ENCODE assay signal across 25 cellular contexts in genomic region chr3:141257971-141258370, GRCh38. TPM values are rescaled to one million over a fixed set of nuclear protein-coding genes. Genes with fewer than 3 reads are reported as not detected.
DNase-seq lines count a peak whose midpoint lies in the region; ATAC-seq, FAIRE-seq and TF ChIP-seq lines count a peak whose summit lies in the region.
"Had no signal": no experiment of that assay in that cellular context is flagged by ENCODE, and none has a peak within 500 bp of the region (broad histone marks: within the 10 kb centered on the region; RNA-seq: fewer than 3 reads in every experiment).

No MANE protein-coding gene starts in this region.

- BruUV-seq in IMR-90 (replicated peaks; lab: Mats Ljungman, UMichigan) (no TSS peak), K562 (replicated peaks; lab: Mats Ljungman, UMichigan) (no TSS peak)

- TF ChIP-seq RAD21 in IMR-90 (IDR thresholded peaks at IDR 0.05; ENCODE audit: low read length) (no peak), K562 (CRISPR knock-in tag; conservative IDR thresholded peaks at IDR 0.05 in 1 of 2, IDR thresholded peaks at IDR 0.05 in 1 of 2) (no peak)

- no peaks in the 10 kb centered on the region for H4K20me1 ChIP-seq in IMR-90 (ENCODE audit: insufficient read depth, low read length)
- no peaks in the 10 kb centered on the region for H4K20me1 ChIP-seq in K562 (replicated peaks; ENCODE audit: control insufficient read depth, insufficient read depth, low read length)
- no peaks in the 10 kb centered on the region for H4K20me1 ChIP-seq in osteoblast (ENCODE audit: insufficient read depth, low read length)

- H3K4ac ChIP-seq in IMR-90 (ENCODE audit: low read depth, low read length): no peak overlapping the region

- no peak overlapping the region for H2AK9ac ChIP-seq in IMR-90 (replicated peaks; ENCODE audit: low read depth, low read length, poor library complexity)

- peaks cover 3% of the 10 kb centered on the region; the same call in 1 of the 2 replicates for H3K9me1 ChIP-seq in IMR-90 (ENCODE audit: insufficient read depth, low read length)
- H3K9me1 ChIP-seq in K562 (ENCODE audit: control insufficient read depth, insufficient read depth, low read length): no peaks in the 10 kb centered on the region

- TF ChIP-seq CTCF in IMR-90 (conservative IDR thresholded peaks at IDR 0.05; ENCODE audit: low read depth, low read length): no peak
- TF ChIP-seq CTCF in K562 (IDR thresholded peaks at IDR 0.05 in 2 of 3, conservative IDR thresholded peaks at IDR 0.05 in 1 of 3; ENCODE audit: insufficient read depth in 2 of 3, low read depth in 1 of 3, low read length in 3 of 3): no peak
- no peak for TF ChIP-seq CTCF in osteoblast (IDR thresholded peaks at IDR 0.05; ENCODE audit: extremely low read depth, low read depth, low read length)

- no peak for FAIRE-seq in K562 (lab: Jason Lieb, UNC)
- FAIRE-seq: bronchial epithelial cell, colon, GM19239, islet of Langerhans had no signal

- dilution Hi-C loops in IMR-90 (cut with HindIII; ENCODE audit: low sequenced_read_pairs, unreplicated experiment): no loop called here

- H3K23ac ChIP-seq in IMR-90 (ENCODE audit: low read depth, low read length): no peak overlapping the region

- H3K4me3 ChIP-seq in IMR-90 (ENCODE audit: insufficient read depth, low read depth, low read length) (no peak overlapping the region), K562 (no peak overlapping the region), osteoblast (ENCODE audit: insufficient read depth, low read length) (no peak overlapping the region)
- H3K4me3 ChIP-seq: left ventricle myocardium inferior, SJCRH30, uterus had no signal

- no peak for TF ChIP-seq EP300 in K562 (IDR thresholded peaks at IDR 0.05; ENCODE audit: low read length)

- H3K36me3 Mint-ChIP-seq in activated naive CD4-positive, alpha-beta T cell treated with anti-CD3 and anti-CD28 coated beads, Interleukin-2, amount 50 U/mL, for 72 hours: peaks cover 0 to 6% of the 10 kb centered on the region in 2 donors

- CTCF ChIA-PET in IMR-90 (lab: Yijun Ruan, JAX) (no interaction called here), K562 (lab: Yijun Ruan, JAX; ENCODE audit: low intra/inter-chr PET ratio) (no interaction called here)

- H3K79me2 ChIP-seq in K562 (ENCODE audit: control insufficient read depth, insufficient read depth, low read length) (no peaks in the 10 kb centered on the region), osteoblast (ENCODE audit: insufficient read depth, low read length) (no peaks in the 10 kb centered on the region)

- H3K9me3 ChIP-seq in IMR-90 (ENCODE audit: control insufficient read depth, insufficient read depth, low read length): no peaks in the 10 kb centered on the region
- H3K9me3 ChIP-seq in K562 (replicated peaks; ENCODE audit: control insufficient read depth, insufficient read depth, low read depth, low read length): no peaks in the 10 kb centered on the region
- no peaks in the 10 kb centered on the region for H3K9me3 ChIP-seq in osteoblast (ENCODE audit: low read depth, low read length)
- H3K9me3 ChIP-seq: left ventricle myocardium inferior, SJCRH30, uterus had no signal

- peaks cover 5% of the 10 kb centered on the region for H3K4me1 ChIP-seq in IMR-90 (ENCODE audit: control insufficient read depth, insufficient read depth, low read length)
- no peaks in the 10 kb centered on the region for H3K4me1 ChIP-seq in K562 (replicated peaks in 1 of 2; ENCODE audit: control insufficient read depth in 2 of 2, insufficient read depth in 2 of 2, low read length in 2 of 2)
- peaks cover 13% of the 10 kb centered on the region for H3K4me1 ChIP-seq in osteoblast (ENCODE audit: insufficient read depth, low read length)
- H3K4me1 ChIP-seq: uterus had no signal

- peak in 1 of 2 donors; percentile 66 for ATAC-seq in activated naive CD4-positive, alpha-beta T cell treated with anti-CD3 and anti-CD28 coated beads, Interleukin-2, amount 50 U/mL, for 72 hours
- ATAC-seq in IMR-90 (ENCODE audit: low read depth): no peak
- ATAC-seq in K562: no peak
- peak; percentile 42 for ATAC-seq in stimulated activated naive CD8-positive, alpha-beta T cell treated with anti-CD3 and anti-CD28 coated beads, Interleukin-15, Interleukin-2, amounts not matched to agents 100 U/mL and 50 U/mL, for 24 hours
- ATAC-seq in GM19467 (IDR thresholded peaks at IDR 0.05; ENCODE audit: unreplicated experiment): no peak
- ATAC-seq: activated CD4-positive, CD25-positive, alpha-beta regulatory T cell treated with anti-CD3 and anti-CD28 coated beads, Interleukin-2, amount 50 U/mL, for 24 hours had no signal

- H3K36me3 ChIP-seq in IMR-90 (ENCODE audit: control insufficient read depth, insufficient read depth, low read length) (no peaks in the 10 kb centered on the region), K562 (ENCODE audit: control insufficient read depth, insufficient read depth, low read length) (no peaks in the 10 kb centered on the region), osteoblast (ENCODE audit: insufficient read depth, low read length) (no peaks in the 10 kb centered on the region)
- H3K36me3 ChIP-seq: SJCRH30, uterus had no signal

- no peak overlapping the region for H2AK5ac ChIP-seq in IMR-90 (ENCODE audit: low read depth, low read length)

- no peak overlapping the region for H4K8ac ChIP-seq in IMR-90 (ENCODE audit: low read depth in 2 of 2, low read length in 2 of 2)

- H3K79me1 ChIP-seq in IMR-90 (ENCODE audit: low read depth in 1 of 2, low read length in 2 of 2): no peaks in the 10 kb centered on the region

- no peak for TF ChIP-seq POLR2A in IMR-90 (IDR thresholded peaks at IDR 0.05; ENCODE audit: low read depth, low read length)
- no peak for TF ChIP-seq POLR2A in K562 (conservative IDR thresholded peaks at IDR 0.05)

- H2AFZ ChIP-seq in IMR-90 (replicated peaks; ENCODE audit: low read length, poor library complexity): peak overlapping the region; percentile 26
- H2AFZ ChIP-seq in K562 (ENCODE audit: low read depth, low read length): 0 out of 2 replicates have a peak overlapping the region, but pooled peaks have one; percentile 24
- H2AFZ ChIP-seq in osteoblast (ENCODE audit: low read length): no peak overlapping the region

- no peak for DNase-seq in activated naive CD4-positive, alpha-beta T cell treated with anti-CD3 and anti-CD28 coated beads, Interleukin-2, amount 50 U/mL, for 72 hours (ENCODE audit: low spot score in 2 of 2)
- DNase-seq in activated naive CD4-positive, alpha-beta T cell (lab: John Stamatoyannopoulos, UW): no peak
- DNase-seq in IMR-90 (no peak), K562 (ENCODE audit: extremely low read depth in 1 of 4, low spot score in 3 of 4) (no peak), osteoblast (ENCODE audit: insufficient read length, low spot score, missing footprints) (no peak)
- DNase-seq in stimulated activated naive CD8-positive, alpha-beta T cell treated with anti-CD3 and anti-CD28 coated beads, Interleukin-15, Interleukin-2, amounts not matched to agents 100 U/mL and 50 U/mL, for 24 hours: peak; percentile 45
- DNase-seq: amygdala; DMS79; effector CD4-positive, alpha-beta T cell; GF-D8; H7; left ventricle myocardium inferior; NCI-H2107; NCI-H774; nucleus accumbens; SJCRH30; uterus had no signal

- no peak overlapping the region for H2BK5ac ChIP-seq in IMR-90 (ENCODE audit: low read depth, low read length, poor library complexity, severe bottlenecking)

- H3K27me3 ChIP-seq in IMR-90 (ENCODE audit: control insufficient read depth, insufficient read depth, low read length): no peaks in the 10 kb centered on the region
- peaks cover 13 to 27% of the 10 kb centered on the region in 2 experiments; a peak in 3 of 5 replicates for H3K27me3 ChIP-seq in K562 (ENCODE audit: control insufficient read depth in 2 of 2, insufficient read depth in 2 of 2, low read length in 2 of 2)
- H3K27me3 ChIP-seq in osteoblast (ENCODE audit: insufficient read depth, low read length): no peaks in the 10 kb centered on the region
- H3K27me3 ChIP-seq: SJCRH30, uterus had no signal

- H3K27ac ChIP-seq in IMR-90 (ENCODE audit: insufficient read depth, low read length) (no peak overlapping the region), K562 (ENCODE audit: extremely low read depth, low read depth, low read length) (no peak overlapping the region), osteoblast (ENCODE audit: low read depth, low read length) (no peak overlapping the region)
- H3K27ac ChIP-seq: C4-2B, epithelial cell of prostate, left ventricle myocardium inferior, SJCRH30, uterus had no signal

- WGBS in IMR-90 (ENCODE audit: extremely low coverage in 2 of 2, insufficient read length in 1 of 2), 2 experiments: 83% methylated on average over 2 of the region's 8 CpGs; no CpG with 5 or more reads in 1 of the 2 experiments
- WGBS in K562 (ENCODE audit: insufficient coverage, low coverage, missing lambda C conversion rate): 6% methylated on average over 8 of the region's 8 CpGs

- H3K9me3 Mint-ChIP-seq in activated naive CD4-positive, alpha-beta T cell treated with anti-CD3 and anti-CD28 coated beads, Interleukin-2, amount 50 U/mL, for 72 hours: no peaks in the 10 kb centered on the region

- H3K56ac ChIP-seq in IMR-90 (ENCODE audit: extremely low read depth, insufficient read depth, low read length): no peak overlapping the region

- no peak overlapping the region for H3K4me2 ChIP-seq in IMR-90 (ENCODE audit: low read depth, low read length)
- no peak overlapping the region for H3K4me2 ChIP-seq in K562 (ENCODE audit: insufficient read depth, low read length)
- H3K4me2 ChIP-seq in osteoblast (ENCODE audit: insufficient read depth, low read length): no peak overlapping the region

- no peak overlapping the region for H4K5ac ChIP-seq in IMR-90 (ENCODE audit: low read depth, low read length)

- POLR2A ChIA-PET in IMR-90 (lab: Charles Lee; ENCODE audit: unreplicated experiment) (no interaction called here), K562 (lab: Yijun Ruan, JAX) (no interaction called here)

- H2BK15ac ChIP-seq in IMR-90 (ENCODE audit: low read depth, low read length): no peak overlapping the region

- intact Hi-C loops in IMR-90 (cut with micrococcal nuclease) (no loop called here), K562 (cut with micrococcal nuclease) (no loop called here)

- no peak overlapping the region for H4K91ac ChIP-seq in IMR-90 (ENCODE audit: insufficient read depth, low read depth, low read length)

- H3K14ac ChIP-seq in IMR-90 (replicated peaks; ENCODE audit: low read depth, low read length): no peak overlapping the region

- in situ Hi-C loops in IMR-90 (cut with MboI; ENCODE audit: low sequenced_read_pairs) (no loop called here), K562 (cut with MboI) (no loop called here)

- H3K18ac ChIP-seq in IMR-90 (ENCODE audit: low read depth, low read length): no peak overlapping the region

- H3K9ac ChIP-seq in IMR-90 (ENCODE audit: low read depth, low read length) (no peak overlapping the region), K562 (ENCODE audit: insufficient read depth in 1 of 2, low read depth in 2 of 2, low read length in 2 of 2) (no peak overlapping the region)

- no peak overlapping the region for H2BK20ac ChIP-seq in IMR-90 (ENCODE audit: low read depth, low read length)

- H2BK120ac ChIP-seq in IMR-90 (ENCODE audit: low read depth, low read length): no peak overlapping the region

- H3K27ac Mint-ChIP-seq in activated naive CD4-positive, alpha-beta T cell treated with anti-CD3 and anti-CD28 coated beads, Interleukin-2, amount 50 U/mL, for 72 hours: peak overlapping the region; percentile 36 to 55

RNA-seq across cellular contexts. Expression of gene PXYLP1, which starts 26.3 kb away (rescaled TPM):
- 10 to 100 TPM in 1 of 2 donors, 1 to 10 TPM in 1; 9.7 to 17.5 TPM for total RNA-seq in activated naive CD4-positive, alpha-beta T cell treated with anti-CD3 and anti-CD28 coated beads, Interleukin-2, amount 50 U/mL, for 72 hours
- total RNA-seq in IMR-90 (2012; rRNA removed) (13.3 and 15.6 TPM in 2 replicates), K562 (2014; rRNA removed) (0.98 and 1.1 TPM in 2 replicates), K562 (2014; rRNA removed; fragmentation: Illumina TruSeq; extraction: Trizol) (1.5 and 1.6 TPM in 2 replicates), K562 (2015; rRNA removed; fragmentation: Illumina TruSeq; extraction: Trizol) (0.98 and 1.0 TPM in 2 replicates), K562 (2021) (1.3 and 1.7 TPM in 2 replicates), osteoblast (6.5 and 9.1 TPM in 2 replicates)
- polyA plus RNA-seq in IMR-90 (2012; rRNA removed) (11.2 and 11.7 TPM in 2 replicates), K562 (2011; rRNA removed) (1.6 and 2.7 TPM in 2 replicates), K562 (2014; fragmentation: Illumina TruSeq; extraction: Trizol) (1.3 and 1.9 TPM in 2 replicates), K562 (2014; fragmentation: Nextera tagmentation; extraction: Ambion mirVana) (1 to 10 TPM in 1 of 2 experiments, under 1 TPM in 1; 0.80 to 1.1 TPM), K562 (2014; rRNA removed) (1.5 and 2.9 TPM in 2 replicates)
- polyA plus RNA-seq in IMR-90 (2012; cell fraction: cytosol; rRNA removed): 5.3 and 6.3 TPM in 2 replicates
- 10.0 and 20.5 TPM in 2 replicates for polyA plus RNA-seq in IMR-90 (2012; cell fraction: nucleus; rRNA removed; ENCODE audit: low replicate concordance)
- 2.6 and 4.2 TPM in 2 replicates for total RNA-seq in K562 (2011; cell fraction: chromatin; rRNA removed; ENCODE audit: low replicate concordance)
- 1.2 and 2.4 TPM in 2 replicates for total RNA-seq in K562 (2011; cell fraction: nucleolus; rRNA removed)
- 3.6 and 3.7 TPM in 2 replicates for total RNA-seq in K562 (2011; cell fraction: nucleoplasm; rRNA removed)
- polyA plus RNA-seq in K562 (2011; cell fraction: cytosol; rRNA removed): 1.1 and 2.9 TPM in 2 replicates
- 2.8 and 5.7 TPM in 2 replicates for polyA plus RNA-seq in K562 (2011; cell fraction: nucleus; rRNA removed)
- 1.7 and 2.0 TPM in 2 replicates for polyA plus RNA-seq in K562 (2012)
- polyA minus RNA-seq in K562 (2011; rRNA and poly(A)+ RNA removed): 1.3 and 5.2 TPM in 2 replicates
- 1.2 and 1.3 TPM in 2 replicates for polyA minus RNA-seq in K562 (2011; cell fraction: cytosol; rRNA and poly(A)+ RNA removed)
- polyA minus RNA-seq in K562 (2011; cell fraction: nucleus; rRNA and poly(A)+ RNA removed): 2.0 and 2.3 TPM in 2 replicates
